ENCODE assay signal across 24 cellular contexts in genomic region chr7:112050205-112050881, GRCh38.
"Had no signal": no experiment of that assay in that cellular context is flagged by ENCODE, and none has a peak within 500 bp of the region (broad histone marks: within the 10 kb centered on the region; RNA-seq: fewer than 3 reads in every experiment).

No MANE protein-coding gene starts in this region.

- H3K4me3 Mint-ChIP-seq: activated CD8-positive, alpha-beta T cell treated with anti-CD3 and anti-CD28 coated beads, Interleukin-2, amount 10 ng/mL, durations not matched to agents 7 days and 5 days; activated naive CD8-positive, alpha-beta T cell treated with anti-CD3 and anti-CD28 coated beads, Interleukin-2, amount 50 U/mL, for 24 hours; activated T-helper 1 cell treated with anti-CD3 and anti-CD28 coated beads, Interleukin-12 subunit alpha, Interleukin-12 subunit beta, Interleukin-2, Interleukin-4 antibody, amounts not matched to agents 30 ng/mL and 10 ng/mL and 1 ng/mL, durations not matched to agents 14 hours and 24 hours and 36 hours; dendritic cell treated with granulocyte-macrophage colony-stimulating factor and Interleukin-4, amounts not matched to agents 40 ng/mL and 50 ng/mL, for 4 days; naive thymus-derived CD8-positive, alpha-beta T cell; neural progenitor cell; stimulated activated effector memory CD8-positive, alpha-beta T cell treated with anti-CD3 and anti-CD28 coated beads, Interleukin-12 subunit alpha, Interleukin-12 subunit beta, amount 100 ng/mL, for 72 hours; stimulated activated naive CD8-positive, alpha-beta T cell treated with anti-CD3 and anti-CD28 coated beads, Interleukin-15, amount 100 ng/mL, for 72 hours had no signal

- H3K4me1 Mint-ChIP-seq: activated naive CD8-positive, alpha-beta T cell treated with anti-CD3 and anti-CD28 coated beads, Interleukin-2, amount 50 U/mL, for 24 hours; naive thymus-derived CD8-positive, alpha-beta T cell; stimulated activated effector memory CD8-positive, alpha-beta T cell treated with anti-CD3 and anti-CD28 coated beads, Interleukin-12 subunit alpha, Interleukin-12 subunit beta, amount 100 ng/mL, for 72 hours; stimulated activated naive CD8-positive, alpha-beta T cell treated with anti-CD3 and anti-CD28 coated beads, Interleukin-15, amount 100 ng/mL, for 72 hours had no signal

- H3K27ac Mint-ChIP-seq: activated CD8-positive, alpha-beta T cell treated with anti-CD3 and anti-CD28 coated beads, Interleukin-2, amount 10 ng/mL, durations not matched to agents 7 days and 5 days; activated naive CD8-positive, alpha-beta T cell treated with anti-CD3 and anti-CD28 coated beads, Interleukin-2, amount 50 U/mL, for 24 hours; activated T-helper 1 cell treated with anti-CD3 and anti-CD28 coated beads, Interleukin-12 subunit alpha, Interleukin-12 subunit beta, Interleukin-2, Interleukin-4 antibody, amounts not matched to agents 30 ng/mL and 10 ng/mL and 1 ng/mL, durations not matched to agents 14 hours and 24 hours and 36 hours; dendritic cell treated with granulocyte-macrophage colony-stimulating factor and Interleukin-4, amounts not matched to agents 40 ng/mL and 50 ng/mL, for 4 days; naive thymus-derived CD8-positive, alpha-beta T cell; neural progenitor cell; stimulated activated effector memory CD8-positive, alpha-beta T cell treated with anti-CD3 and anti-CD28 coated beads, Interleukin-12 subunit alpha, Interleukin-12 subunit beta, amount 100 ng/mL, for 72 hours had no signal

- H3K36me3 Mint-ChIP-seq: neural progenitor cell; stimulated activated effector memory CD8-positive, alpha-beta T cell treated with anti-CD3 and anti-CD28 coated beads, Interleukin-12 subunit alpha, Interleukin-12 subunit beta, amount 100 ng/mL, for 72 hours had no signal

- H3K27ac ChIP-seq: neural progenitor cell, prostate gland, suprapubic skin, transverse colon, uterus had no signal

- H3K4me3 ChIP-seq: lung, neural progenitor cell, prostate gland, suprapubic skin, transverse colon, uterus had no signal

- ATAC-seq: activated CD8-positive, alpha-beta T cell treated with anti-CD3 and anti-CD28 coated beads, Interleukin-2, amount 10 ng/mL, durations not matched to agents 7 days and 5 days; activated naive CD8-positive, alpha-beta T cell treated with anti-CD3 and anti-CD28 coated beads, Interleukin-2, amount 50 U/mL, for 24 hours; esophagus mucosa; naive thymus-derived CD8-positive, alpha-beta T cell; stimulated activated effector memory CD8-positive, alpha-beta T cell treated with anti-CD3 and anti-CD28 coated beads, Interleukin-12 subunit alpha, Interleukin-12 subunit beta, amount 100 ng/mL, for 72 hours; stimulated activated naive CD8-positive, alpha-beta T cell treated with anti-CD3 and anti-CD28 coated beads, Interleukin-15, amount 100 ng/mL, for 72 hours had no signal

- H3K27me3 Mint-ChIP-seq: dendritic cell treated with granulocyte-macrophage colony-stimulating factor and Interleukin-4, amounts not matched to agents 40 ng/mL and 50 ng/mL, for 4 days had no signal

- H3K9me3 ChIP-seq: prostate gland, suprapubic skin, uterus had no signal

- DNase-seq: activated CD4-positive, alpha-beta T cell treated with anti-CD3 and anti-CD28 coated beads for 1 hour; activated CD4-positive, alpha-beta T cell treated with anti-CD3 and anti-CD28 coated beads, Interleukin-2, amount 50 U/mL, for 1 hour; activated CD8-positive, alpha-beta T cell treated with anti-CD3 and anti-CD28 coated beads, Interleukin-2, amount 10 ng/mL, durations not matched to agents 7 days and 5 days; activated gamma-delta T cell; activated naive CD4-positive, alpha-beta T cell treated with anti-CD3 and anti-CD28 coated beads, Interleukin-2, amount 50 U/mL, for 16 hours; activated naive CD8-positive, alpha-beta T cell treated with anti-CD3 and anti-CD28 coated beads, Interleukin-2, amount 50 U/mL, for 24 hours; effector CD8-positive, alpha-beta T cell; glutamatergic neuron; hippocampal formation; naive thymus-derived CD8-positive, alpha-beta T cell; stimulated activated CD4-positive, alpha-beta T cell treated with anti-CD3 and anti-CD28 coated beads, Interleukin-2, amount 100 ng/mL, for 24 hours; stimulated activated naive CD8-positive, alpha-beta T cell treated with anti-CD3 and anti-CD28 coated beads, Interleukin-15, amount 100 ng/mL, for 72 hours; T-helper 1 cell; T-helper 9 cell; transverse colon; uterus had no signal

- H3K9me3 Mint-ChIP-seq: activated naive CD8-positive, alpha-beta T cell treated with anti-CD3 and anti-CD28 coated beads, Interleukin-2, amount 50 U/mL, for 24 hours; activated T-helper 1 cell treated with anti-CD3 and anti-CD28 coated beads, Interleukin-12 subunit alpha, Interleukin-12 subunit beta, Interleukin-2, Interleukin-4 antibody, amounts not matched to agents 30 ng/mL and 10 ng/mL and 1 ng/mL, durations not matched to agents 14 hours and 24 hours and 36 hours had no signal

- H3K36me3 ChIP-seq: neural progenitor cell, prostate gland, suprapubic skin, transverse colon, uterus had no signal

- H3K4me1 ChIP-seq: uterus had no signal

- H3K27me3 ChIP-seq: neural progenitor cell, suprapubic skin, transverse colon, uterus had no signal
